In the genomic region with DNA sequence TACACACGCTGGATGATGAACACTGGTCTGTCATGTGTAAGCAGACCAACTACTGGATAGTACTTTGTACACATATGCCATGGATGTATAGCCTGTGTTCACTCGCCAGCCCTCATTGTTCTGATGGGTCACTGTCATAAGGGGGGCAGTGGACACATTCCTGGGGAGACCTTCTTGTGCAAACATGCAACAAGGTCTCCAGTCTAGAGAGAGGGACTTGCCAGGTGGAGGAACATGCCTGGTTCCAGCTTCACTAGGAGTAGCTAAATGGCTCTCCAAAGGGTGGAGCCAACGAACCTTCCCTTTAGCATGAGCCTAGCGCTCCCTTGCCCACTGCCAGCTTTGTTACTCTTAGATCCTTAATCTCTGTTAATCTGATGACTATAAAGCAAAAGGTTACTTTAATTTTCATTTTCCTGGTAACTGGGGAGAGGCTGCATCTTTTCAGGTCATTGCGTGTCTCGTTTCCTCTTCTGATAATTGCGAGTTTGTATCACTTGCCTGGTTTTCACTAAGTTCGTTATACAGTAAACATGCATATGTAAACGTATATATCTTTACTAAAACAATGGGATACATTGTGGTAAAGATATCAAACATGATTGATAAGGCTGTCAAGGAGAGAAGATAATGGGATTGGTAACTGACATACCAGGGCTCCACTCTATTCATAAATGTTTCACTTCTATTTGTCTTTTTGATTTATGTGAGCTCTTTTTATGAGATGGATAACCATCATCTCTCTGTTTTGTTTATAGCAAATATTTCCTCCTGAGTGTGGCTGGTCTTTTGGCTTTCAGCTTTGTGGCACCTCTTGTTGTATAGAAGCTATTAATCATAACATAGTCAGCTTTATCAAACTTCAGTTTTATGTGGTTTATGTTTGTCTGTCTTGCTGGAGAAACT, we compare ENCODE assay signal across 15 cellular contexts.
"Had no signal": no experiment of that assay in that cellular context is flagged by ENCODE, and none has a peak within 500 bp of the region (broad histone marks: within the 10 kb centered on the region; RNA-seq: fewer than 3 reads in every experiment).

No MANE protein-coding gene starts in this region.

- H3K4me3 ChIP-seq: adrenal gland, dorsolateral prefrontal cortex, prostate gland, right lobe of liver, spleen had no signal

- H3K9me3 ChIP-seq: adrenal gland, prostate gland, right lobe of liver had no signal

- ATAC-seq: activated CD8-positive, alpha-beta T cell treated with anti-CD3 and anti-CD28 coated beads for 36 hours; activated T-cell treated with anti-CD3 and anti-CD28 coated beads, Interleukin-2, amount 50 U/mL, for 4 hours; right lobe of liver had no signal

- H3K4me1 ChIP-seq: adrenal gland, prostate gland, right lobe of liver, spleen had no signal

- H3K27ac ChIP-seq: adrenal gland, dorsolateral prefrontal cortex, prostate gland, right lobe of liver, spleen had no signal

- H3K36me3 ChIP-seq: adrenal gland, prostate gland, right lobe of liver, spleen had no signal

- H3K27me3 ChIP-seq: adrenal gland, right lobe of liver, spleen had no signal

- DNase-seq: activated B cell treated with CpG ODN at 0.5 μM for 24 hours; activated CD4-positive, alpha-beta T cell treated with anti-CD3 and anti-CD28 coated beads for 48 hours; activated CD8-positive, alpha-beta T cell treated with anti-CD3 and anti-CD28 coated beads for 36 hours; activated effector memory CD4-positive, alpha-beta T cell treated with Interleukin-2 at 50 U/mL for 16 hours; activated T-cell treated with anti-CD3 and anti-CD28 coated beads, Interleukin-2, amount 50 U/mL, for 4 hours; adrenal gland; dorsolateral prefrontal cortex; glutamatergic neuron; hypothalamus; kidney glomerular epithelial cell; occipital lobe; right lobe of liver; spleen; T-helper 2 cell had no signal
